Comparison of ENCODE assay signal across 8 cellular contexts in genomic region chr12:93468008-93468371, GRCh38. TPM values are rescaled to one million over a fixed set of nuclear protein-coding genes. Genes with fewer than 3 reads are reported as not detected.
A peak's percentile ranks its signal among the peaks of the same experiment; 100 is the strongest.
DNase-seq lines count a peak whose midpoint lies in the region; ATAC-seq and TF ChIP-seq lines count a peak whose summit lies in the region.

No MANE protein-coding gene starts in this region.

- H3K9ac ChIP-seq in HCT116 (ENCODE audit: low read length) (peak overlapping the region; percentile 87), trophoblast cell (ENCODE audit: low read length) (peak overlapping the region; percentile 90)

- no peaks in the 10 kb centered on the region for H3K9me2 ChIP-seq in HCT116 (ENCODE audit: insufficient read depth)

- peaks cover 6% of the 10 kb centered on the region for H3K79me1 ChIP-seq in trophoblast cell (ENCODE audit: low read length)

- CTCF ChIA-PET in HCT116 (lab: Charles Lee) (interaction anchor here (1.0 kb wide), 2 partner anchors 34 to 635 kb away, joined by 3 read pairs; no protein-coding TSS in a partner anchor), HEK293T (lab: Yijun Ruan, JAX) (interaction anchor here (1.0 kb wide), 1 partner anchor 23 kb away, joined by 3 read pairs; no protein-coding TSS in a partner anchor)

- POLR2A ChIA-PET in HCT116 (lab: Charles Lee) = interaction anchor here (1.2 to 1.4 kb wide), 2 partner anchors 335 to 634 kb away, joined by 3 read pairs; no protein-coding TSS in a partner anchor
- POLR2A ChIA-PET in HEK293T (lab: Yijun Ruan, JAX) = interaction anchor here (0.5 to 2.0 kb wide), 5 partner anchors 9 to 361 kb away, joined by 3 to 7 read pairs (median 4); no protein-coding TSS in a partner anchor

- H2AFZ ChIP-seq in HCT116 (ENCODE audit: low read depth, low read length, poor library complexity, severe bottlenecking) (no peak overlapping the region), trophoblast cell (ENCODE audit: insufficient read depth, low read length, poor library complexity) (peak overlapping the region; percentile 100)

- H2BK12ac ChIP-seq in trophoblast cell (ENCODE audit: low read length) = no peak overlapping the region

- ATAC-seq in GM18519 (IDR thresholded peaks at IDR 0.05; ENCODE audit: low FRiP score, unreplicated experiment) = peak; percentile 21
- peak; percentile 16; the same call in 1 of the 2 replicates for ATAC-seq in HCT116

- H3K4me3 ChIP-seq in HCT116 (replicated peaks in 1 of 2; ENCODE audit: low read depth in 1 of 2, low read length in 2 of 2) (peak overlapping the region; percentile 74 to 80), esophagus muscularis mucosa (peak overlapping the region; percentile 56 to 92 (median 82)), trophoblast cell (ENCODE audit: low read depth, low read length) (peak overlapping the region; percentile 95)

- no peak overlapping the region for H2BK5ac ChIP-seq in trophoblast cell (ENCODE audit: low read depth, low read length, poor library complexity)

- TF ChIP-seq POLR2A in HCT116 (IDR thresholded peaks at IDR 0.05; ENCODE audit: borderline replicate concordance, extremely low read depth, insufficient read depth, insufficient read length) = no peak
- no peak for TF ChIP-seq POLR2A in esophagus muscularis mucosa (IDR thresholded peaks at IDR 0.05; ENCODE audit: low read depth)

- H4K12ac ChIP-seq in trophoblast cell (ENCODE audit: low read depth, low read length) = no peak overlapping the region

- H2BK120ac ChIP-seq in trophoblast cell (ENCODE audit: insufficient read depth, low read length, poor library complexity) = peak overlapping the region; percentile 98

- peak overlapping the region; percentile 92 for H3K27ac ChIP-seq in HCT116 (ENCODE audit: low read depth, low read length)
- H3K27ac ChIP-seq in esophagus muscularis mucosa (replicated peaks in 1 of 4) = peak overlapping the region; percentile 86 to 93 (median 88)
- no peak overlapping the region for H3K27ac ChIP-seq in trophoblast cell (ENCODE audit: low read depth, low read length)

- H2AK5ac ChIP-seq in trophoblast cell (ENCODE audit: low read length) = peak overlapping the region; percentile 13

- no peak overlapping the region for H3K18ac ChIP-seq in trophoblast cell (ENCODE audit: low read length)

- intact Hi-C loops in HCT116 (cut with micrococcal nuclease) (no loop called here), esophagus muscularis mucosa (cut with DNase I) (no loop called here)

- H3K36me3 ChIP-seq in HCT116 (ENCODE audit: control insufficient read depth in 1 of 2, insufficient read depth in 2 of 2, low read length in 2 of 2) (peaks cover 12 to 19% of the 10 kb centered on the region in 2 experiments; a peak in 3 of 4 replicates), esophagus muscularis mucosa (peaks cover 0 to 20% (median 9%) of the 10 kb centered on the region in 4 donors), trophoblast cell (ENCODE audit: control insufficient read depth in 1 of 2, insufficient read depth in 2 of 2, low read length in 2 of 2) (peaks cover 4 to 8% of the 10 kb centered on the region in 2 experiments)

- H3K9me3 ChIP-seq in HCT116 (ENCODE audit: control insufficient read depth in 1 of 2, insufficient read depth in 1 of 2, low read depth in 1 of 2, low read length in 2 of 2) (no peaks in the 10 kb centered on the region), esophagus muscularis mucosa (no peaks in the 10 kb centered on the region), trophoblast cell (ENCODE audit: insufficient read depth, low read depth, low read length) (no peaks in the 10 kb centered on the region)

- peak overlapping the region; percentile 100 for H4K8ac ChIP-seq in trophoblast cell (ENCODE audit: low read depth, low read length)

- TF ChIP-seq CTCF in HCT116 (IDR thresholded peaks at IDR 0.05 in 2 of 3, conservative IDR thresholded peaks at IDR 0.05 in 1 of 3; ENCODE audit: borderline replicate concordance in 1 of 3, insufficient read depth in 1 of 3, low read depth in 2 of 3, low read length in 2 of 3) (no peak), esophagus muscularis mucosa (IDR thresholded peaks at IDR 0.05) (no peak)

- DNase-seq in HCT116 (ENCODE audit: low read depth, low spot score) (no peak), OCI-M1 (lab: John Stamatoyannopoulos, UW) (peak; percentile 68), esophagus muscularis mucosa (ENCODE audit: extremely low spot score) (no peak), trophoblast cell (no peak), HEK293T (ENCODE audit: extremely low spot score) (no peak), iPS-NIHi11 (ENCODE audit: low spot score) (no peak)
- no peak for DNase-seq in NK-92 treated with Interleukin-12 subunit alpha and Interleukin-12 subunit beta, amount 100 ng/mL, for 24 hours (lab: John Stamatoyannopoulos, UW)

- WGBS in esophagus muscularis mucosa = 7% methylated on average over 7 of the region's 7 CpGs
- no CpG with 5 or more reads among the region's 7 CpGs for WGBS in trophoblast cell (ENCODE audit: extremely low coverage, insufficient coverage, insufficient read length)

- H3K27me3 ChIP-seq in HCT116 (ENCODE audit: insufficient read depth, low read length) = no peaks in the 10 kb centered on the region
- no peaks in the 10 kb centered on the region for H3K27me3 ChIP-seq in esophagus muscularis mucosa
- no peaks in the 10 kb centered on the region for H3K27me3 ChIP-seq in trophoblast cell (ENCODE audit: insufficient read depth, low read length)

- peak overlapping the region; percentile 78 for H3K4me2 ChIP-seq in HCT116 (ENCODE audit: low read length)
- H3K4me2 ChIP-seq in trophoblast cell (ENCODE audit: low read length) = peak overlapping the region; percentile 63

- no peak overlapping the region for H3K23ac ChIP-seq in trophoblast cell (ENCODE audit: low read length)

- no TSS peak for BruUV-seq in HCT116 (replicated peaks; lab: Mats Ljungman, UMichigan)

- TF ChIP-seq EP300 in esophagus muscularis mucosa (IDR thresholded peaks at IDR 0.05) = no peak

- H3K14ac ChIP-seq in trophoblast cell (ENCODE audit: low read length) = peak overlapping the region; percentile 100

- peaks cover 5 to 10% of the 10 kb centered on the region in 2 experiments; a peak in 3 of 4 replicates for H3K4me1 ChIP-seq in HCT116 (ENCODE audit: control insufficient read depth in 1 of 2, insufficient read depth in 2 of 2, low read length in 2 of 2)
- H3K4me1 ChIP-seq in esophagus muscularis mucosa = peaks cover 12 to 33% (median 23%) of the 10 kb centered on the region in 4 donors
- no peaks in the 10 kb centered on the region for H3K4me1 ChIP-seq in trophoblast cell (ENCODE audit: control insufficient read depth in 1 of 2, insufficient read depth in 2 of 2, low read length in 2 of 2)

- no peaks in the 10 kb centered on the region for H4K20me1 ChIP-seq in HCT116 (ENCODE audit: insufficient read depth)

- H3K79me2 ChIP-seq in HCT116 (ENCODE audit: insufficient read depth, low read length) = peaks cover 56% of the 10 kb centered on the region
- H3K79me2 ChIP-seq in trophoblast cell (ENCODE audit: control insufficient read depth, insufficient read depth, low read length, poor library complexity) = peaks cover 6% of the 10 kb centered on the region

- no peak for TF ChIP-seq RAD21 in HCT116 (IDR thresholded peaks at IDR 0.05; ENCODE audit: low read depth)

- peak overlapping the region; percentile 94 for H3K4ac ChIP-seq in trophoblast cell (ENCODE audit: low read depth, low read length)

- peak overlapping the region; percentile 96 for H4K91ac ChIP-seq in trophoblast cell (ENCODE audit: low read depth, low read length)

- RAD21 ChIA-PET in HCT116 (lab: Charles Lee; ENCODE audit: low non-redundant PET in 1 of 2, low total read pairs in 2 of 2, uncharacterized antibody in 2 of 2, unreplicated experiment in 2 of 2) = no interaction called here

TF ChIP-seq in HCT116, 20 proteins besides CTCF, POLR2A, EP300 and RAD21:
- TF ChIP-seq ELF1 (IDR thresholded peaks at IDR 0.05; ENCODE audit: borderline replicate concordance, low read depth) = no peak

TF ChIP-seq in HEK293T, 16 proteins besides CTCF, POLR2A, EP300 and RAD21:
- no peak for TF ChIP-seq LEF1 (IDR thresholded peaks at IDR 0.05; ENCODE audit: borderline replicate concordance)
- TF ChIP-seq FOXA1 (IDR thresholded peaks at IDR 0.05) = no peak
- TF ChIP-seq ZNF384 (IDR thresholded peaks at IDR 0.05) = no peak
- no peak for TF ChIP-seq CTBP1 (IDR thresholded peaks at IDR 0.05; ENCODE audit: borderline replicate concordance)
- no peak for TF ChIP-seq SP1 (IDR thresholded peaks at IDR 0.05)
- TF ChIP-seq PKNOX1 (IDR thresholded peaks at IDR 0.05) = no peak
- TF ChIP-seq BHLHE40 (IDR thresholded peaks at IDR 0.05; ENCODE audit: borderline replicate concordance) = no peak
- TF ChIP-seq HDGF (IDR thresholded peaks at IDR 0.05; ENCODE audit: borderline replicate concordance) = no peak
- no peak for TF ChIP-seq NFRKB (IDR thresholded peaks at IDR 0.05)
- no peak for TF ChIP-seq SUZ12 (IDR thresholded peaks at IDR 0.05)
- no peak for TF ChIP-seq FOXM1 (IDR thresholded peaks at IDR 0.05; ENCODE audit: borderline replicate concordance)

RNA-seq across cellular contexts. Expression of gene MRPL42, which starts 0.7 kb away (rescaled TPM):
- total RNA-seq in HCT116 (2021; ENCODE audit: unreplicated experiment) = 120 TPM
- polyA plus RNA-seq in HCT116 (2012) = 49.7 and 72.2 TPM in 2 replicates
- 10 to 100 TPM; 21.6 to 44.2 (median 34.8) TPM for total RNA-seq in esophagus muscularis mucosa
- 63.3 and 64.3 TPM in 2 replicates for polyA plus RNA-seq in trophoblast cell (2013)

RNA-seq across cellular contexts. Expression of gene UBE2N, which starts 26.2 kb away (rescaled TPM):
- 140 TPM for total RNA-seq in HCT116 (2021; ENCODE audit: unreplicated experiment)
- 63.6 and 88.6 TPM in 2 replicates for polyA plus RNA-seq in HCT116 (2012)
- total RNA-seq in esophagus muscularis mucosa = 100 to 1,000 TPM in 1 of 4 donors, 10 to 100 TPM in 3; 37.8 to 106 (median 61.8) TPM
- 155 and 169 TPM in 2 replicates for polyA plus RNA-seq in trophoblast cell (2013)
